Comparison of ENCODE assay signal across 1 cellular context in the genomic region with DNA sequence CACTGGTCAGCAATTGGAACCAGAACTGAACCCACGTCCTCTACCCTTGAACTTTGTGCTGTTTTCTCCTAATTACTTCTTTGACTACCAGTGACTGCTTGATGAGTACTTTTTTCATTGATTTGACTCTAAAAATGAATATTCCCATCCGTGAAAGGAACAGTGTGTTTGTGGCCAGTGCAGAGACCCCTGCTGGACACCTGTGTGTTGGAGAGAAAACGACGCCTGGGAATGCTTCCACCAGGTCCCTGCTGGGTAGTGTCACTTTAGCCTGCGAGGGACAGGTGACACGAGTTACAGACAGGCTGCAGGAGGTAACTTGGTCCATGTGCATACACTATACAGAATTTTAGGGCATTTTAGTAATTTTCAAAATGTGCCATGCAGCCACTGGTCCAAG.
TF ChIP-seq lines count a peak whose summit lies in the region.

No MANE protein-coding gene starts in this region.

TF ChIP-seq in H1, 55 proteins besides CTCF, POLR2A, EP300 and RAD21:
- TF ChIP-seq TBP (IDR thresholded peaks at IDR 0.05; ENCODE audit: low read depth, low read length) (no peak), RBBP5 (IDR thresholded peaks at IDR 0.05; ENCODE audit: borderline replicate concordance, low read depth, low read length) (no peak), GABPA (IDR thresholded peaks at IDR 0.05; ENCODE audit: borderline replicate concordance, insufficient read depth, low read length) (no peak), POU5F1 (IDR thresholded peaks at IDR 0.05; ENCODE audit: low read depth, low read length) (no peak), MAFK (IDR thresholded peaks at IDR 0.05; ENCODE audit: low read depth, low read length) (no peak), RFX5 (IDR thresholded peaks at IDR 0.05; ENCODE audit: borderline replicate concordance, low read depth, low read length) (no peak), TAF7 (optimal IDR thresholded peaks at IDR 0.05; ENCODE audit: borderline replicate concordance, low read depth, low read length) (no peak), POLR2AphosphoS5 (IDR thresholded peaks at IDR 0.05; ENCODE audit: low read depth, low read length) (no peak)
